In the genomic region with DNA sequence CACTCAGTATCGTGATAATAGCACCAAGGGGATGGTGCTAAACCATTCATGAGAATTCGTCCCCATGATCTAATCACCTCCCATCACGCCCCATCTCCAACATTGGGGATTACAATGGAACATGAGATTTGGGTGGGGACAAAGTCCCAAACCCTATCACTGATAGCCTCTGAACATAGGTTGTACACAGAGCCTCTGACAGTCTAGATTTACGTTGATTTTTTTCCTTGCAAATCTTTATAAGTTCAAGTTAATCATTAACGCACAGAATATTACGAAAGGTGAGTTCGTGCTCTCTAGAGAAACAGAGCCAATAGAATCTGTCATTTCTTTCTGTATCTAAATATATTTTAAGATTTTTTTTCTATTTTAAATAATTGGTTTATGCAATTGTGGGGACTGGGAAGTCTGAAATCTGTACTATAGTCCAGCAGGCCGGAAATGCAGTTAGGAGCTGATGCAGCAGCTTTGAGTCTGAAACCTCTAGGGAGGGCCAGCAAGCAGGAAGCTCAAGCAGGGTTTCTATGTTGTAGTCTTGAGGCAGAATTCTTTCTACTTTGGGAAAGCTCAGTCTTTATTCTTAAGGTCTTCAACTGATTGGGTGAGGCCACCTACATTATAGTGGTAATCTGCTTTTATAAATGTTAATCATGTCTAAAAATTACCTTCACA, we compare ENCODE assay signal across 1 cellular context.
A peak's percentile ranks its signal among the peaks of the same experiment; 100 is the strongest.
TF ChIP-seq lines count a peak whose summit lies in the region.

No MANE protein-coding gene starts in this region.

TF ChIP-seq in HepG2, 621 proteins besides CTCF, POLR2A, EP300 and RAD21 (continued from another document):
- TF ChIP-seq, protein P1, sequence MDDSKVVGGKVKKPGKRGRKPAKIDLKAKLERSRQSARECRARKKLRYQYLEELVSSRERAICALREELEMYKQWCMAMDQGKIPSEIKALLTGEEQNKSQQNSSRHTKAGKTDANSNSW (CRISPR knock-in tag; IDR thresholded peaks at IDR 0.05; ENCODE audit: borderline replicate concordance) = no peak
- TF ChIP-seq ZNF816 (CRISPR knock-in tag; IDR thresholded peaks at IDR 0.05; ENCODE audit: borderline replicate concordance) (no peak), ZSCAN25 (CRISPR knock-in tag; IDR thresholded peaks at IDR 0.05) (no peak), NCOA5 (CRISPR knock-in tag; IDR thresholded peaks at IDR 0.05) (no peak), ZNF296 (CRISPR knock-in tag; conservative IDR thresholded peaks at IDR 0.05) (no peak), ZNF644 (CRISPR knock-in tag; IDR thresholded peaks at IDR 0.05; ENCODE audit: low read depth) (peak; percentile 31; the same call in 1 of the 2 replicates), RFX1 (IDR thresholded peaks at IDR 0.05) (no peak), ZNF564 (CRISPR knock-in tag; IDR thresholded peaks at IDR 0.05) (no peak), ZNF317 (CRISPR knock-in tag; IDR thresholded peaks at IDR 0.05) (no peak), POGZ (CRISPR knock-in tag; IDR thresholded peaks at IDR 0.05) (peak; percentile 57; the same call in 1 of the 2 replicates), MTF2 (CRISPR knock-in tag; IDR thresholded peaks at IDR 0.05; ENCODE audit: borderline replicate concordance) (no peak), ZNF441 (CRISPR knock-in tag; IDR thresholded peaks at IDR 0.05; ENCODE audit: borderline replicate concordance) (no peak), ZNF20 (CRISPR knock-in tag; IDR thresholded peaks at IDR 0.05) (no peak), EHMT2 (IDR thresholded peaks at IDR 0.05; ENCODE audit: borderline replicate concordance, low read depth, low read length) (peak; percentile 28; the same call in 1 of the 2 replicates)
- TF ChIP-seq, protein P2, sequence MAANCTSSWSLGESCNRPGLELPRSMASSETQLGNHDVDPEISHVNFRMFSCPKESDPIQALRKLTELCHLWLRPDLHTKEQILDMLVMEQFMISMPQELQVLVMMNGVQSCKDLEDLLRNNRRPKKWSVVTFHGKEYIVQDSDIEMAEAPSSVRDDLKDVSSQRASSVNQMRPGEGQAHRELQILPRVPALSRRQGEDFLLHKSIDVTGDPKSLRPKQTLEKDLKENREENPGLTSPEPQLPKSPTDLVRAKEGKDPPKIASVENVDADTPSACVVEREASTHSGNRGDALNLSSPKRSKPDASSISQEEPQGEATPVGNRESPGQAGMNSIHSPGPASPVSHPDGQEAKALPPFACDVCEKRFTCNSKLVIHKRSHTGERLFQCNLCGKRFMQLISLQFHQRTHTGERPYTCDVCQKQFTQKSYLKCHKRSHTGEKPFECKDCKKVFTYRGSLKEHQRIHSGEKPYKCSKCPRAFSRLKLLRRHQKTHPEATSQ (CRISPR knock-in tag; IDR thresholded peaks at IDR 0.05; ENCODE audit: borderline replicate concordance) = peak; percentile 90; the same call in 1 of the 2 replicates
- TF ChIP-seq, protein P3, sequence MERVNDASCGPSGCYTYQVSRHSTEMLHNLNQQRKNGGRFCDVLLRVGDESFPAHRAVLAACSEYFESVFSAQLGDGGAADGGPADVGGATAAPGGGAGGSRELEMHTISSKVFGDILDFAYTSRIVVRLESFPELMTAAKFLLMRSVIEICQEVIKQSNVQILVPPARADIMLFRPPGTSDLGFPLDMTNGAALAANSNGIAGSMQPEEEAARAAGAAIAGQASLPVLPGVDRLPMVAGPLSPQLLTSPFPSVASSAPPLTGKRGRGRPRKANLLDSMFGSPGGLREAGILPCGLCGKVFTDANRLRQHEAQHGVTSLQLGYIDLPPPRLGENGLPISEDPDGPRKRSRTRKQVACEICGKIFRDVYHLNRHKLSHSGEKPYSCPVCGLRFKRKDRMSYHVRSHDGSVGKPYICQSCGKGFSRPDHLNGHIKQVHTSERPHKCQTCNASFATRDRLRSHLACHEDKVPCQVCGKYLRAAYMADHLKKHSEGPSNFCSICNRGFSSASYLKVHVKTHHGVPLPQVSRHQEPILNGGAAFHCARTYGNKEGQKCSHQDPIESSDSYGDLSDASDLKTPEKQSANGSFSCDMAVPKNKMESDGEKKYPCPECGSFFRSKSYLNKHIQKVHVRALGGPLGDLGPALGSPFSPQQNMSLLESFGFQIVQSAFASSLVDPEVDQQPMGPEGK (CRISPR knock-in tag; IDR thresholded peaks at IDR 0.05) = no peak
- TF ChIP-seq, protein P4, sequence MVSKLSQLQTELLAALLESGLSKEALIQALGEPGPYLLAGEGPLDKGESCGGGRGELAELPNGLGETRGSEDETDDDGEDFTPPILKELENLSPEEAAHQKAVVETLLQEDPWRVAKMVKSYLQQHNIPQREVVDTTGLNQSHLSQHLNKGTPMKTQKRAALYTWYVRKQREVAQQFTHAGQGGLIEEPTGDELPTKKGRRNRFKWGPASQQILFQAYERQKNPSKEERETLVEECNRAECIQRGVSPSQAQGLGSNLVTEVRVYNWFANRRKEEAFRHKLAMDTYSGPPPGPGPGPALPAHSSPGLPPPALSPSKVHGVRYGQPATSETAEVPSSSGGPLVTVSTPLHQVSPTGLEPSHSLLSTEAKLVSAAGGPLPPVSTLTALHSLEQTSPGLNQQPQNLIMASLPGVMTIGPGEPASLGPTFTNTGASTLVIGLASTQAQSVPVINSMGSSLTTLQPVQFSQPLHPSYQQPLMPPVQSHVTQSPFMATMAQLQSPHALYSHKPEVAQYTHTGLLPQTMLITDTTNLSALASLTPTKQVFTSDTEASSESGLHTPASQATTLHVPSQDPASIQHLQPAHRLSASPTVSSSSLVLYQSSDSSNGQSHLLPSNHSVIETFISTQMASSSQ (IDR thresholded peaks at IDR 0.05; ENCODE audit: low read depth) = peak; percentile 78
- TF ChIP-seq, protein P4 (CRISPR knock-in tag; IDR thresholded peaks at IDR 0.05; ENCODE audit: borderline replicate concordance) = peak; percentile 73
- TF ChIP-seq, protein P5, sequence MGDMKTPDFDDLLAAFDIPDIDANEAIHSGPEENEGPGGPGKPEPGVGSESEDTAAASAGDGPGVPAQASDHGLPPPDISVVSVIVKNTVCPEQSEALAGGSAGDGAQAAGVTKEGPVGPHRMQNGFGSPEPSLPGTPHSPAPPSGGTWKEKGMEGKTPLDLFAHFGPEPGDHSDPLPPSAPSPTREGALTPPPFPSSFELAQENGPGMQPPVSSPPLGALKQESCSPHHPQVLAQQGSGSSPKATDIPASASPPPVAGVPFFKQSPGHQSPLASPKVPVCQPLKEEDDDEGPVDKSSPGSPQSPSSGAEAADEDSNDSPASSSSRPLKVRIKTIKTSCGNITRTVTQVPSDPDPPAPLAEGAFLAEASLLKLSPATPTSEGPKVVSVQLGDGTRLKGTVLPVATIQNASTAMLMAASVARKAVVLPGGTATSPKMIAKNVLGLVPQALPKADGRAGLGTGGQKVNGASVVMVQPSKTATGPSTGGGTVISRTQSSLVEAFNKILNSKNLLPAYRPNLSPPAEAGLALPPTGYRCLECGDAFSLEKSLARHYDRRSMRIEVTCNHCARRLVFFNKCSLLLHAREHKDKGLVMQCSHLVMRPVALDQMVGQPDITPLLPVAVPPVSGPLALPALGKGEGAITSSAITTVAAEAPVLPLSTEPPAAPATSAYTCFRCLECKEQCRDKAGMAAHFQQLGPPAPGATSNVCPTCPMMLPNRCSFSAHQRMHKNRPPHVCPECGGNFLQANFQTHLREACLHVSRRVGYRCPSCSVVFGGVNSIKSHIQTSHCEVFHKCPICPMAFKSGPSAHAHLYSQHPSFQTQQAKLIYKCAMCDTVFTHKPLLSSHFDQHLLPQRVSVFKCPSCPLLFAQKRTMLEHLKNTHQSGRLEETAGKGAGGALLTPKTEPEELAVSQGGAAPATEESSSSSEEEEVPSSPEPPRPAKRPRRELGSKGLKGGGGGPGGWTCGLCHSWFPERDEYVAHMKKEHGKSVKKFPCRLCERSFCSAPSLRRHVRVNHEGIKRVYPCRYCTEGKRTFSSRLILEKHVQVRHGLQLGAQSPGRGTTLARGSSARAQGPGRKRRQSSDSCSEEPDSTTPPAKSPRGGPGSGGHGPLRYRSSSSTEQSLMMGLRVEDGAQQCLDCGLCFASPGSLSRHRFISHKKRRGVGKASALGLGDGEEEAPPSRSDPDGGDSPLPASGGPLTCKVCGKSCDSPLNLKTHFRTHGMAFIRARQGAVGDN (CRISPR knock-in tag; IDR thresholded peaks at IDR 0.05) = no peak
- TF ChIP-seq, protein P6, sequence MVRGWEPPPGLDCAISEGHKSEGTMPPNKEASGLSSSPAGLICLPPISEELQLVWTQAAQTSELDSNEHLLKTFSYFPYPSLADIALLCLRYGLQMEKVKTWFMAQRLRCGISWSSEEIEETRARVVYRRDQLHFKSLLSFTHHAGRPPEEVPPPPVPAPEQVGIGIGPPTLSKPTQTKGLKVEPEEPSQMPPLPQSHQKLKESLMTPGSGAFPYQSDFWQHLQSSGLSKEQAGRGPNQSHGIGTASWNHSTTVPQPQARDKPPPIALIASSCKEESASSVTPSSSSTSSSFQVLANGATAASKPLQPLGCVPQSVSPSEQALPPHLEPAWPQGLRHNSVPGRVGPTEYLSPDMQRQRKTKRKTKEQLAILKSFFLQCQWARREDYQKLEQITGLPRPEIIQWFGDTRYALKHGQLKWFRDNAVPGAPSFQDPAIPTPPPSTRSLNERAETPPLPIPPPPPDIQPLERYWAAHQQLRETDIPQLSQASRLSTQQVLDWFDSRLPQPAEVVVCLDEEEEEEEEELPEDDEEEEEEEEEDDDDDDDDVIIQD (CRISPR knock-in tag; IDR thresholded peaks at IDR 0.05; ENCODE audit: low read depth) = peak; percentile 97
- TF ChIP-seq, protein P7, sequence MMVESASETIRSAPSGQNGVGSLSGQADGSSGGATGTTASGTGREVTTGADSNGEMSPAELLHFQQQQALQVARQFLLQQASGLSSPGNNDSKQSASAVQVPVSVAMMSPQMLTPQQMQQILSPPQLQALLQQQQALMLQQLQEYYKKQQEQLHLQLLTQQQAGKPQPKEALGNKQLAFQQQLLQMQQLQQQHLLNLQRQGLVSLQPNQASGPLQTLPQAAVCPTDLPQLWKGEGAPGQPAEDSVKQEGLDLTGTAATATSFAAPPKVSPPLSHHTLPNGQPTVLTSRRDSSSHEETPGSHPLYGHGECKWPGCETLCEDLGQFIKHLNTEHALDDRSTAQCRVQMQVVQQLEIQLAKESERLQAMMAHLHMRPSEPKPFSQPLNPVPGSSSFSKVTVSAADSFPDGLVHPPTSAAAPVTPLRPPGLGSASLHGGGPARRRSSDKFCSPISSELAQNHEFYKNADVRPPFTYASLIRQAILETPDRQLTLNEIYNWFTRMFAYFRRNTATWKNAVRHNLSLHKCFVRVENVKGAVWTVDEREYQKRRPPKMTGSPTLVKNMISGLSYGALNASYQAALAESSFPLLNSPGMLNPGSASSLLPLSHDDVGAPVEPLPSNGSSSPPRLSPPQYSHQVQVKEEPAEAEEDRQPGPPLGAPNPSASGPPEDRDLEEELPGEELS (CRISPR knock-in tag; IDR thresholded peaks at IDR 0.05) = no peak
